ENCODE assay signal across 20 cellular contexts in the genomic region with DNA sequence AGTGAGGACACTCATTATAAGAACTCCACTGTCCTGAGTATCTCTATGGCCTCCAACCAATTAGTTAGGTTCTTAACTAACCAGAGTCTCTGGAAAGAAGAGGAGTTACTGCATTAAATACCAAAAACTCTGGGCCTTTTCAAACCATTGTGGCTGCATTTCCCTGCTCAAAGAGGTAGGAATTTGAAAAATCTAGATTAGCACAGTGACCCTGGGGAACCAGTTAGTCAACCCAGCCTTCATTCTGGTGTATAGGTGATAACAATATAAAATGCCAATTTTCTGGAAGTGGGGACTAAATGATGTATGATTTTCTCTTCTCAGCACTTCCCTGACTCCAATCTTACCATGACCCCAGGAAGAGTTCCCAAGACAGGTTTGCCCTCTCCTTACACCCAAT.
DNase-seq lines count a peak whose midpoint lies in the region; ATAC-seq, FAIRE-seq and TF ChIP-seq lines count a peak whose summit lies in the region.
"Had no signal": no experiment of that assay in that cellular context is flagged by ENCODE, and none has a peak within 500 bp of the region (broad histone marks: within the 10 kb centered on the region; RNA-seq: fewer than 3 reads in every experiment).

No MANE protein-coding gene starts in this region.

- no peak overlapping the region for H2AFZ ChIP-seq in GM23338
- H2AFZ ChIP-seq: GM23248 had no signal

- no peaks in the 10 kb centered on the region for H3K27me3 Mint-ChIP-seq in GM23338 (ENCODE audit: insufficient read depth, low read depth, poor library complexity)
- H3K27me3 Mint-ChIP-seq in activated naive CD4-positive, alpha-beta T cell treated with anti-CD3 and anti-CD28 coated beads, Interleukin-2, amount 10 ng/mL, durations not matched to agents 7 days and 5 days = no peaks in the 10 kb centered on the region
- H3K27me3 Mint-ChIP-seq: B cell had no signal

- H3K9me3 ChIP-seq in pancreas (no peaks in the 10 kb centered on the region), ascending aorta (no peaks in the 10 kb centered on the region)
- H3K9me3 ChIP-seq: SJCRH30 had no signal

- H3K27ac Mint-ChIP-seq in GM23338 = no peak overlapping the region; the same call in 1 of the 2 replicates
- H3K27ac Mint-ChIP-seq in activated naive CD4-positive, alpha-beta T cell treated with anti-CD3 and anti-CD28 coated beads, Interleukin-2, amount 10 ng/mL, durations not matched to agents 7 days and 5 days = no peak overlapping the region
- H3K27ac Mint-ChIP-seq: B cell had no signal

- H3F3A ChIP-seq in GM23338 (replicated peaks; ENCODE audit: low read depth) = no peaks in the 10 kb centered on the region

- peaks cover 12% of the 10 kb centered on the region for H3K4me1 Mint-ChIP-seq in GM23338
- no peaks in the 10 kb centered on the region for H3K4me1 Mint-ChIP-seq in activated naive CD4-positive, alpha-beta T cell treated with anti-CD3 and anti-CD28 coated beads, Interleukin-2, amount 10 ng/mL, durations not matched to agents 7 days and 5 days

- H3K27ac ChIP-seq in GM23338 (ENCODE audit: low read depth) (no peak overlapping the region), pancreas (peak overlapping the region in 2 of 4 donors; percentile 50 to 59), ascending aorta (no peak overlapping the region)
- H3K27ac ChIP-seq: GM23248, SJCRH30 had no signal

- FAIRE-seq in pancreas (lab: Jason Lieb, UNC) = no peak

- no peak overlapping the region for H3K4me2 ChIP-seq in GM23338

- H3K4me3 Mint-ChIP-seq in GM23338 = no peak overlapping the region
- no peak overlapping the region for H3K4me3 Mint-ChIP-seq in activated naive CD4-positive, alpha-beta T cell treated with anti-CD3 and anti-CD28 coated beads, Interleukin-2, amount 10 ng/mL, durations not matched to agents 7 days and 5 days
- H3K4me3 Mint-ChIP-seq: B cell had no signal

- no peaks in the 10 kb centered on the region for H3K27me3 ChIP-seq in GM23338 (ENCODE audit: insufficient read depth)
- no peaks in the 10 kb centered on the region for H3K27me3 ChIP-seq in pancreas
- H3K27me3 ChIP-seq in ascending aorta = no peaks in the 10 kb centered on the region
- H3K27me3 ChIP-seq: SJCRH30 had no signal

- no peaks in the 10 kb centered on the region for H3K36me3 Mint-ChIP-seq in GM23338 (ENCODE audit: low read depth)
- H3K36me3 Mint-ChIP-seq in activated naive CD4-positive, alpha-beta T cell treated with anti-CD3 and anti-CD28 coated beads, Interleukin-2, amount 10 ng/mL, durations not matched to agents 7 days and 5 days = no peaks in the 10 kb centered on the region

- peak; percentile 69 for ATAC-seq in GM23338
- peak; percentile 53 to 80 (median 76) for ATAC-seq in pancreas
- no peak for ATAC-seq in HG02870 (IDR thresholded peaks at IDR 0.05; ENCODE audit: unreplicated experiment)
- no peak for ATAC-seq in HG03354 (IDR thresholded peaks at IDR 0.05; ENCODE audit: poor library complexity, severe bottlenecking, unreplicated experiment)

- H3K36me3 ChIP-seq in GM23338 (ENCODE audit: insufficient read depth) (no peaks in the 10 kb centered on the region), pancreas (no peaks in the 10 kb centered on the region), ascending aorta (no peaks in the 10 kb centered on the region)
- H3K36me3 ChIP-seq: SJCRH30 had no signal

- intact Hi-C loops in pancreas (cut with DNase I) (no loop called here), ascending aorta (cut with DNase I) (no loop called here)

- no peaks in the 10 kb centered on the region for H4K20me1 ChIP-seq in GM23338 (replicated peaks; ENCODE audit: insufficient read depth)

- CTCF ChIA-PET in activated naive CD4-positive, alpha-beta T cell treated with anti-CD3 and anti-CD28 coated beads, Interleukin-2, amount 10 ng/mL, durations not matched to agents 7 days and 5 days (lab: Charles Lee) = no interaction called here

- no peaks in the 10 kb centered on the region for H3K9me3 Mint-ChIP-seq in GM23338
- H3K9me3 Mint-ChIP-seq in activated naive CD4-positive, alpha-beta T cell treated with anti-CD3 and anti-CD28 coated beads, Interleukin-2, amount 10 ng/mL, durations not matched to agents 7 days and 5 days = peaks cover 2% of the 10 kb centered on the region

- H3K79me2 ChIP-seq in GM23338 (replicated peaks; ENCODE audit: insufficient read depth) = no peaks in the 10 kb centered on the region

- TF ChIP-seq CTCF in GM23338 (conservative IDR thresholded peaks at IDR 0.05; ENCODE audit: low read depth in 2 of 2) (no peak), pancreas (IDR thresholded peaks at IDR 0.05) (no peak), ascending aorta (IDR thresholded peaks at IDR 0.05) (no peak)

- peak; percentile 77 for DNase-seq in GM23338 (ENCODE audit: low spot score)
- peak; percentile 12 for DNase-seq in astrocyte of the hippocampus (ENCODE audit: low read depth, low spot score)
- DNase-seq in iPS-NIHi7 (ENCODE audit: extremely low spot score) = peak; percentile 20
- DNase-seq in pancreas = peak in 2 of 6 donors; percentile 9 to 24
- no peak for DNase-seq in activated naive CD4-positive, alpha-beta T cell treated with anti-CD3 and anti-CD28 coated beads, Interleukin-2, amount 10 ng/mL, durations not matched to agents 7 days and 5 days
- no peak for DNase-seq in ascending aorta (ENCODE audit: low spot score in 2 of 2)
- DNase-seq: DMS 273 treated with DMSO at 0.1 percent for 48 hours, GDM1, GM23248, KBM-7, MV-4-11, NCI-H1417, NCI-H187 treated with DMSO at 0.1 percent for 48 hours, NCI-H2227 treated with DMSO at 0.1 percent for 48 hours, NCI-H510A treated with DMSO at 0.1 percent for 48 hours, NCI-H774, SJCRH30 had no signal

- H3K4me1 ChIP-seq in GM23338 (ENCODE audit: insufficient read depth) (peaks cover 8% of the 10 kb centered on the region; the same call in 1 of the 2 replicates), pancreas (peaks cover 0 to 15% (median 12%) of the 10 kb centered on the region in 3 donors), ascending aorta (no peaks in the 10 kb centered on the region)
- H3K4me1 ChIP-seq: SJCRH30 had no signal

- H3K4me3 ChIP-seq in GM23338 (no peak overlapping the region), pancreas (no peak overlapping the region), ascending aorta (no peak overlapping the region)
- H3K4me3 ChIP-seq: GM23248, SJCRH30 had no signal

- no peaks in the 10 kb centered on the region for H3K9me2 ChIP-seq in GM23338 (ENCODE audit: insufficient read depth)

TF ChIP-seq in GM23338, 12 proteins besides CTCF, POLR2A, EP300 and RAD21 (continues in another document):
- TF ChIP-seq, protein P1, sequence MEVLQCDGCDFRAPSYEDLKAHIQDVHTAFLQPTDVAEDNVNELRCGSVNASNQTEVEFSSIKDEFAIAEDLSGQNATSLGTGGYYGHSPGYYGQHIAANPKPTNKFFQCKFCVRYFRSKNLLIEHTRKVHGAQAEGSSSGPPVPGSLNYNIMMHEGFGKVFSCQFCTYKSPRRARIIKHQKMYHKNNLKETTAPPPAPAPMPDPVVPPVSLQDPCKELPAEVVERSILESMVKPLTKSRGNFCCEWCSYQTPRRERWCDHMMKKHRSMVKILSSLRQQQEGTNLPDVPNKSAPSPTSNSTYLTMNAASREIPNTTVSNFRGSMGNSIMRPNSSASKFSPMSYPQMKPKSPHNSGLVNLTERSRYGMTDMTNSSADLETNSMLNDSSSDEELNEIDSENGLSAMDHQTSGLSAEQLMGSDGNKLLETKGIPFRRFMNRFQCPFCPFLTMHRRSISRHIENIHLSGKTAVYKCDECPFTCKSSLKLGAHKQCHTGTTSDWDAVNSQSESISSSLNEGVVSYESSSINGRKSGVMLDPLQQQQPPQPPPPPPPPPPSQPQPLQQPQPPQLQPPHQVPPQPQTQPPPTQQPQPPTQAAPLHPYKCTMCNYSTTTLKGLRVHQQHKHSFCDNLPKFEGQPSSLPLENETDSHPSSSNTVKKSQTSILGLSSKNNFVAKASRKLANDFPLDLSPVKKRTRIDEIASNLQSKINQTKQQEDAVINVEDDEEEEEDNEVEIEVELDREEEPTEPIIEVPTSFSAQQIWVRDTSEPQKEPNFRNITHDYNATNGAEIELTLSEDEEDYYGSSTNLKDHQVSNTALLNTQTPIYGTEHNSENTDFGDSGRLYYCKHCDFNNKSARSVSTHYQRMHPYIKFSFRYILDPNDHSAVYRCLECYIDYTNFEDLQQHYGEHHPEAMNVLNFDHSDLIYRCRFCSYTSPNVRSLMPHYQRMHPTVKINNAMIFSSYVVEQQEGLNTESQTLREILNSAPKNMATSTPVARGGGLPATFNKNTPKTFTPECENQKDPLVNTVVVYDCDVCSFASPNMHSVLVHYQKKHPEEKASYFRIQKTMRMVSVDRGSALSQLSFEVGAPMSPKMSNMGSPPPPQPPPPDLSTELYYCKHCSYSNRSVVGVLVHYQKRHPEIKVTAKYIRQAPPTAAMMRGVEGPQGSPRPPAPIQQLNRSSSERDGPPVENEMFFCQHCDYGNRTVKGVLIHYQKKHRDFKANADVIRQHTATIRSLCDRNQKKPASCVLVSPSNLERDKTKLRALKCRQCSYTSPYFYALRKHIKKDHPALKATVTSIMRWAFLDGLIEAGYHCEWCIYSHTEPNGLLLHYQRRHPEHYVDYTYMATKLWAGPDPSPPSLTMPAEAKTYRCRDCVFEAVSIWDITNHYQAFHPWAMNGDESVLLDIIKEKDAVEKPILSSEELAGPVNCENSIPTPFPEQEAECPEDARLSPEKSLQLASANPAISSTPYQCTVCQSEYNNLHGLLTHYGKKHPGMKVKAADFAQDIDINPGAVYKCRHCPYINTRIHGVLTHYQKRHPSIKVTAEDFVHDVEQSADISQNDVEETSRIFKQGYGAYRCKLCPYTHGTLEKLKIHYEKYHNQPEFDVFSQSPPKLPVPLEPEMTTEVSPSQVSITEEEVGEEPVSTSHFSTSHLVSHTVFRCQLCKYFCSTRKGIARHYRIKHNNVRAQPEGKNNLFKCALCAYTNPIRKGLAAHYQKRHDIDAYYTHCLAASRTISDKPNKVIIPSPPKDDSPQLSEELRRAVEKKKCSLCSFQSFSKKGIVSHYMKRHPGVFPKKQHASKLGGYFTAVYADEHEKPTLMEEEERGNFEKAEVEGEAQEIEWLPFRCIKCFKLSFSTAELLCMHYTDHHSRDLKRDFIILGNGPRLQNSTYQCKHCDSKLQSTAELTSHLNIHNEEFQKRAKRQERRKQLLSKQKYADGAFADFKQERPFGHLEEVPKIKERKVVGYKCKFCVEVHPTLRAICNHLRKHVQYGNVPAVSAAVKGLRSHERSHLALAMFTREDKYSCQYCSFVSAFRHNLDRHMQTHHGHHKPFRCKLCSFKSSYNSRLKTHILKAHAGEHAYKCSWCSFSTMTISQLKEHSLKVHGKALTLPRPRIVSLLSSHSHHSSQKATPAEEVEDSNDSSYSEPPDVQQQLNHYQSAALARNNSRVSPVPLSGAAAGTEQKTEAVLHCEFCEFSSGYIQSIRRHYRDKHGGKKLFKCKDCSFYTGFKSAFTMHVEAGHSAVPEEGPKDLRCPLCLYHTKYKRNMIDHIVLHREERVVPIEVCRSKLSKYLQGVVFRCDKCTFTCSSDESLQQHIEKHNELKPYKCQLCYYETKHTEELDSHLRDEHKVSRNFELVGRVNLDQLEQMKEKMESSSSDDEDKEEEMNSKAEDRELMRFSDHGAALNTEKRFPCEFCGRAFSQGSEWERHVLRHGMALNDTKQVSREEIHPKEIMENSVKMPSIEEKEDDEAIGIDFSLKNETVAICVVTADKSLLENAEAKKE (CRISPR knock-in tag; IDR thresholded peaks at IDR 0.05) = 0 out of 2 replicates have a peak, but pooled peaks have one; percentile 9

Comparison
In these comparisons a context has a peak if more than half of its experiments do, and no peak if none do; other contexts are left out.
1. ATAC-seq: peak in GM23338 (single experiment) and pancreas (4 of 4); none in HG02870 (single experiment) and HG03354 (single experiment).
2. DNase-seq: peak in GM23338 (single experiment), astrocyte of the hippocampus (single experiment) and iPS-NIHi7 (single experiment); none in activated naive CD4-positive, alpha-beta T cell treated with anti-CD3 and anti-CD28 coated beads, Interleukin-2, amount 10 ng/mL, durations not matched to agents 7 days and 5 days (single experiment) and ascending aorta (0 of 2).